In genomic region chr6:147417954-147418353, GRCh38 we compare ENCODE assay signal across 9 cellular contexts.
"Had no signal": no experiment of that assay in that cellular context is flagged by ENCODE, and none has a peak within 500 bp of the region (broad histone marks: within the 10 kb centered on the region; RNA-seq: fewer than 3 reads in every experiment).

No MANE protein-coding gene starts in this region.

- H3K4me1 ChIP-seq: HAP-1 had no signal

- H3K27ac Mint-ChIP-seq: HFFc6, IgD-negative memory B cell had no signal

- FAIRE-seq: HTR-8/SVneo had no signal

- H3K9ac ChIP-seq: GM23248 had no signal

- H3K27ac ChIP-seq: GM23248 had no signal

- H3K36me3 ChIP-seq: HAP-1 had no signal

- H3K4me3 ChIP-seq: GM23248, HAP-1 had no signal

- H3K9me3 Mint-ChIP-seq: HFFc6 had no signal

- H2AFZ ChIP-seq: GM23248 had no signal

- ATAC-seq: HCT116 had no signal

- H3K9me3 ChIP-seq: HAP-1 had no signal

- DNase-seq: GM23248, GOT3, H7, HFFc6, KG1 had no signal

- H3K4me3 Mint-ChIP-seq: HFFc6, IgD-negative memory B cell had no signal
